Comparison of ENCODE assay signal across 22 cellular contexts in the genomic region with DNA sequence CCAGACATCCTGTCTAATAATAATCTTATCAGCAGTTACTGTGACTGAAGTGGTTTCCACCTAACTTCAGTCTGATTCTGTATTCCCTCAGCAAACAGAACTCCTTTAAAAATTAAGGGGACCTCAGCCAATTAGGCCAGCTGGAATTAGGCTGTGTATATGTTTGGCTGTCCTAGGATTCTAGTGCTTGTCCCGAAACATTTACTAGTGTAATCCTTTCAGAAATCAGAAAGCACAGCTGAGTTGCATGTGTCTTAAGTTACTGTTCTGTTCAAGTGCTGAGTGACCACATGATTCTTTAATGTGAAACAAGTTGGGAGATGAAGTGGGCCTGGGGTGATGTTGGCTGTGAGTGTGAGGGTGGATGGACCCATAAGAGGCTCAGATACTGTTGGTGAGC.
DNase-seq lines count a peak whose midpoint lies in the region; FAIRE-seq and TF ChIP-seq lines count a peak whose summit lies in the region.
"Had no signal": no experiment of that assay in that cellular context is flagged by ENCODE, and none has a peak within 500 bp of the region (broad histone marks: within the 10 kb centered on the region; RNA-seq: fewer than 3 reads in every experiment).

No MANE protein-coding gene starts in this region.

- H3K4me1 ChIP-seq in CD4-positive, alpha-beta memory T cell (ENCODE audit: insufficient read depth, low read length), result peaks cover 46% of the 10 kb centered on the region
- peaks cover 4% of the 10 kb centered on the region for H3K4me1 ChIP-seq in smooth muscle cell (ENCODE audit: low read depth)

- H3K27ac Mint-ChIP-seq in CD4-positive, alpha-beta memory T cell, result peak overlapping the region in 4 of 7 donors; percentile 4 to 5 (median 5)
- H3K27ac Mint-ChIP-seq in activated T-helper 2 cell treated with anti-CD3 and anti-CD28 coated beads, Interferon-gamma antibody, Interleukin-2, Interleukin-4, amounts not matched to agents 10 μg/mL and 5 μg/mL and 100 μg/mL, durations not matched to agents 14 hours and 24 hours and 36 hours, result peak overlapping the region; percentile 47
- H3K27ac Mint-ChIP-seq: B cell had no signal

- peak overlapping the region in 2 of 8 donors; percentile 4 to 37 for H3K4me3 Mint-ChIP-seq in CD4-positive, alpha-beta memory T cell
- no peak overlapping the region for H3K4me3 Mint-ChIP-seq in activated T-helper 2 cell treated with anti-CD3 and anti-CD28 coated beads, Interferon-gamma antibody, Interleukin-2, Interleukin-4, amounts not matched to agents 10 μg/mL and 5 μg/mL and 100 μg/mL, durations not matched to agents 14 hours and 24 hours and 36 hours (ENCODE audit: low read depth)
- H3K4me3 Mint-ChIP-seq: B cell had no signal

- H3K4me3 ChIP-seq in AG04450 (ENCODE audit: low read depth, low read length) (no peak overlapping the region), smooth muscle cell (no peak overlapping the region)
- no peak overlapping the region for H3K4me3 ChIP-seq in CD4-positive, alpha-beta memory T cell (ENCODE audit: low read length in 2 of 2)
- H3K4me3 ChIP-seq: GM23248, K562, SJCRH30 had no signal

- POLR2A ChIA-PET in AG04450 (lab: Yijun Ruan, JAX), result no interaction called here
- POLR2A ChIA-PET in CD4-positive, alpha-beta memory T cell (lab: Charles Lee; ENCODE audit: partially characterized antibody), result no interaction called here

- no peaks in the 10 kb centered on the region for H3K36me3 ChIP-seq in CD4-positive, alpha-beta memory T cell (ENCODE audit: insufficient read depth, low read length)
- H3K36me3 ChIP-seq in smooth muscle cell (ENCODE audit: low read depth), result peaks cover 10% of the 10 kb centered on the region

- peaks cover 13% of the 10 kb centered on the region for H3F3A ChIP-seq in smooth muscle cell (ENCODE audit: low read depth)

- no peaks in the 10 kb centered on the region for H4K20me1 ChIP-seq in smooth muscle cell (ENCODE audit: low read depth)

- no peak for FAIRE-seq in GM12892 (lab: Jason Lieb, UNC)
- FAIRE-seq: GM18507, HepG2, K562 had no signal

- H3K27me3 Mint-ChIP-seq in CD4-positive, alpha-beta memory T cell, result no peaks in the 10 kb centered on the region
- no peaks in the 10 kb centered on the region for H3K27me3 Mint-ChIP-seq in activated T-helper 2 cell treated with anti-CD3 and anti-CD28 coated beads, Interferon-gamma antibody, Interleukin-2, Interleukin-4, amounts not matched to agents 10 μg/mL and 5 μg/mL and 100 μg/mL, durations not matched to agents 14 hours and 24 hours and 36 hours (ENCODE audit: low read depth)
- H3K27me3 Mint-ChIP-seq: B cell had no signal

- no peak overlapping the region for H3K9ac ChIP-seq in smooth muscle cell (ENCODE audit: low read depth)
- H3K9ac ChIP-seq: GM23248 had no signal

- peaks cover 34 to 36% of the 10 kb centered on the region in 2 donors for H3K36me3 Mint-ChIP-seq in CD4-positive, alpha-beta memory T cell
- peaks cover 90% of the 10 kb centered on the region for H3K36me3 Mint-ChIP-seq in activated T-helper 2 cell treated with anti-CD3 and anti-CD28 coated beads, Interferon-gamma antibody, Interleukin-2, Interleukin-4, amounts not matched to agents 10 μg/mL and 5 μg/mL and 100 μg/mL, durations not matched to agents 14 hours and 24 hours and 36 hours (ENCODE audit: low read depth)

- 22% methylated on average over 1 of the region's 1 CpG for WGBS in smooth muscle cell (ENCODE audit: low lambda C conversion rate)

- H3K27ac ChIP-seq in AG04450 (ENCODE audit: low read depth, low read length), result peak overlapping the region; percentile 25
- H3K27ac ChIP-seq in CD4-positive, alpha-beta memory T cell (ENCODE audit: low read depth, low read length), result no peak overlapping the region
- peak overlapping the region; percentile 55 for H3K27ac ChIP-seq in smooth muscle cell (ENCODE audit: low read depth)
- H3K27ac ChIP-seq: C4-2B, GM23248, SJCRH30 had no signal

- H3K79me2 ChIP-seq in smooth muscle cell (ENCODE audit: low read depth), result peaks cover 10% of the 10 kb centered on the region

- no peak for TF ChIP-seq POLR2A in GM12892 (IDR thresholded peaks at IDR 0.05; ENCODE audit: low read depth, low read length)

- H2AFZ ChIP-seq in smooth muscle cell (ENCODE audit: low read depth), result no peak overlapping the region
- H2AFZ ChIP-seq: GM23248 had no signal

- no peak overlapping the region for H3K4me2 ChIP-seq in smooth muscle cell

- H3K27me3 ChIP-seq in AG04450 (ENCODE audit: control insufficient read depth, insufficient read depth, low read length) (no peaks in the 10 kb centered on the region), smooth muscle cell (ENCODE audit: low read depth) (no peaks in the 10 kb centered on the region)
- no peaks in the 10 kb centered on the region for H3K27me3 ChIP-seq in CD4-positive, alpha-beta memory T cell (ENCODE audit: insufficient read depth, low read length)
- H3K27me3 ChIP-seq: SJCRH30 had no signal

- DNase-seq in AG04450 (ENCODE audit: low read depth, low spot score), result no peak
- no peak for DNase-seq in CD4-positive, alpha-beta memory T cell
- no peak for DNase-seq in activated T-helper 2 cell treated with anti-CD3 and anti-CD28 coated beads, Interferon-gamma antibody, Interleukin-2, Interleukin-4, amounts not matched to agents 10 μg/mL and 5 μg/mL and 100 μg/mL, durations not matched to agents 14 hours and 24 hours and 36 hours (ENCODE audit: low spot score)
- no peak for DNase-seq in smooth muscle cell (lab: John Stamatoyannopoulos, UW; ENCODE audit: unreplicated experiment)
- no peak for DNase-seq in GM12892 (ENCODE audit: insufficient read length)
- DNase-seq in T1000 (lab: John Stamatoyannopoulos, UW), result no peak
- DNase-seq in COLO829 (ENCODE audit: low spot score), result no peak
- DNase-seq: DMS153; GM23248; H7; MM.1S; NCI-H2029; NCI-H446 treated with DMSO at 0.1 percent for 48 hours; NCI-H526; NK-92 treated with Interleukin-12 subunit alpha and Interleukin-12 subunit beta, amount 100 ng/mL, for 24 hours; PC-3; SJCRH30 had no signal

- CTCF ChIA-PET in AG04450 (lab: Charles Lee), result interaction anchor here (1.8 kb wide), 1 partner anchor 216 kb away, joined by 4 read pairs; no protein-coding TSS in a partner anchor
- CTCF ChIA-PET in CD4-positive, alpha-beta memory T cell (lab: Charles Lee; ENCODE audit: partially characterized antibody), result interaction anchor here (1.5 kb wide), 1 partner anchor 216 kb away, joined by 5 read pairs; no protein-coding TSS in a partner anchor

- H3K9me3 Mint-ChIP-seq in CD4-positive, alpha-beta memory T cell, result no peaks in the 10 kb centered on the region
- no peaks in the 10 kb centered on the region for H3K9me3 Mint-ChIP-seq in activated T-helper 2 cell treated with anti-CD3 and anti-CD28 coated beads, Interferon-gamma antibody, Interleukin-2, Interleukin-4, amounts not matched to agents 10 μg/mL and 5 μg/mL and 100 μg/mL, durations not matched to agents 14 hours and 24 hours and 36 hours

- no peak for TF ChIP-seq CTCF in AG04450 (IDR thresholded peaks at IDR 0.05; ENCODE audit: low read depth, low read length)
- TF ChIP-seq CTCF in smooth muscle cell (IDR thresholded peaks at IDR 0.05; ENCODE audit: borderline replicate concordance, insufficient read depth, poor library complexity, severe bottlenecking), result no peak

- no peaks in the 10 kb centered on the region for H3K9me3 ChIP-seq in AG04450 (ENCODE audit: control insufficient read depth, insufficient read depth, low read length)
- no peaks in the 10 kb centered on the region for H3K9me3 ChIP-seq in CD4-positive, alpha-beta memory T cell (ENCODE audit: control insufficient read depth in 1 of 2, low read length in 2 of 2)
- H3K9me3 ChIP-seq in smooth muscle cell (replicated peaks; ENCODE audit: low read depth), result no peaks in the 10 kb centered on the region
- H3K9me3 ChIP-seq: SJCRH30 had no signal

- intact Hi-C loops in CD4-positive, alpha-beta memory T cell (cut with micrococcal nuclease), result no loop called here
- intact Hi-C loops in activated T-helper 2 cell treated with anti-CD3 and anti-CD28 coated beads, Interferon-gamma antibody, Interleukin-2, Interleukin-4, amounts not matched to agents 10 μg/mL and 5 μg/mL and 100 μg/mL, durations not matched to agents 14 hours and 24 hours and 36 hours (cut with micrococcal nuclease), result loop anchor here (5.0 kb wide), 1 partner anchor 109 kb away; no protein-coding TSS in a partner anchor

- H3K4me1 Mint-ChIP-seq in CD4-positive, alpha-beta memory T cell, result peaks cover 46 to 79% (median 63%) of the 10 kb centered on the region in 4 donors
- peaks cover 70% of the 10 kb centered on the region for H3K4me1 Mint-ChIP-seq in activated T-helper 2 cell treated with anti-CD3 and anti-CD28 coated beads, Interferon-gamma antibody, Interleukin-2, Interleukin-4, amounts not matched to agents 10 μg/mL and 5 μg/mL and 100 μg/mL, durations not matched to agents 14 hours and 24 hours and 36 hours (ENCODE audit: low read depth)
